In the genomic region with DNA sequence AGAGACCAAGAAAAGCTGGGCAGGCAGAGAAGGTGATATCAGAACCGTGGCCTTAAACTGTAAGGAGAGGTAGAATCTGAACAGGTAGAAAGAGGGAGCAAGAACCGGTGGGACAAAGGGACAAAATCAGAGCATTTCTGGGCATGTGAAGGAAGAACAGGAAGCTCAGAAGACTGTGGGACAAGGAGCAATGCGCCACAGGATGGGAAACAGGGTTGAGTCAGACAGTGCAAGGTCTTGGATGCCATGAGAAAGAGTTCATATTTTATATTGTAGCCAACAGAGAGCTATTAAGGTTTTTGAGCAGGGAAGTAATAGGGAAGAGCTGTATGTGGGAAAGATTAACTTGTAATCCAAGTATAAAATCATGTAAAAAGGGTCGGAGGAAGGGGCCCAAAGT, we compare ENCODE assay signal across 1 cellular context.
TF ChIP-seq lines count a peak whose summit lies in the region.

No MANE protein-coding gene starts in this region.

TF ChIP-seq in HepG2, 621 proteins besides CTCF, POLR2A, EP300 and RAD21 (continued from another document and continues in another):
- TF ChIP-seq, protein P1, sequence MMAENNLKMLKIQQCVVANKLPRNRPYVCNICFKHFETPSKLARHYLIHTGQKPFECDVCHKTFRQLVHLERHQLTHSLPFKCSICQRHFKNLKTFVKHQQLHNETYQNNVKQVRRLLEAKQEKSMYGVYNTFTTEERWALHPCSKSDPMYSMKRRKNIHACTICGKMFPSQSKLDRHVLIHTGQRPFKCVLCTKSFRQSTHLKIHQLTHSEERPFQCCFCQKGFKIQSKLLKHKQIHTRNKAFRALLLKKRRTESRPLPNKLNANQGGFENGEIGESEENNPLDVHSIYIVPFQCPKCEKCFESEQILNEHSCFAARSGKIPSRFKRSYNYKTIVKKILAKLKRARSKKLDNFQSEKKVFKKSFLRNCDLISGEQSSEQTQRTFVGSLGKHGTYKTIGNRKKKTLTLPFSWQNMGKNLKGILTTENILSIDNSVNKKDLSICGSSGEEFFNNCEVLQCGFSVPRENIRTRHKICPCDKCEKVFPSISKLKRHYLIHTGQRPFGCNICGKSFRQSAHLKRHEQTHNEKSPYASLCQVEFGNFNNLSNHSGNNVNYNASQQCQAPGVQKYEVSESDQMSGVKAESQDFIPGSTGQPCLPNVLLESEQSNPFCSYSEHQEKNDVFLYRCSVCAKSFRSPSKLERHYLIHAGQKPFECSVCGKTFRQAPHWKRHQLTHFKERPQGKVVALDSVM (CRISPR knock-in tag; IDR thresholded peaks at IDR 0.05): no peak
- TF ChIP-seq SALL2 (CRISPR knock-in tag; IDR thresholded peaks at IDR 0.05) (0 out of 2 replicates have a peak, but pooled peaks have one; percentile 22), ARID5B (CRISPR knock-in tag; IDR thresholded peaks at IDR 0.05) (peak; percentile 68), BCL6 (CRISPR knock-in tag; IDR thresholded peaks at IDR 0.05) (no peak), ZXDC (CRISPR knock-in tag; IDR thresholded peaks at IDR 0.05) (no peak), HCFC1 (IDR thresholded peaks at IDR 0.05; ENCODE audit: low read depth, low read length) (no peak), YY1 (IDR thresholded peaks at IDR 0.05; ENCODE audit: insufficient read depth, insufficient replicate concordance, low read depth, low read length) (no peak), NPAS2 (CRISPR knock-in tag; IDR thresholded peaks at IDR 0.05; ENCODE audit: borderline replicate concordance) (no peak), ZNF20 (CRISPR knock-in tag; IDR thresholded peaks at IDR 0.05) (no peak), ARNT2 (CRISPR knock-in tag; IDR thresholded peaks at IDR 0.05; ENCODE audit: low read depth) (0 out of 2 replicates have a peak, but pooled peaks have one; percentile 32), DMAP1 (CRISPR knock-in tag; IDR thresholded peaks at IDR 0.05) (no peak), ZNF343 (CRISPR knock-in tag; IDR thresholded peaks at IDR 0.05) (no peak), HNF4G (IDR thresholded peaks at IDR 0.05; ENCODE audit: borderline replicate concordance, low read depth, low read length) (peak; percentile 7; the same call in 1 of the 2 replicates), HNF4G (CRISPR knock-in tag; IDR thresholded peaks at IDR 0.05; ENCODE audit: borderline replicate concordance, low read depth) (no peak), HMGA1 (CRISPR knock-in tag; conservative IDR thresholded peaks at IDR 0.05) (no peak), ARID3A (IDR thresholded peaks at IDR 0.05; ENCODE audit: low read depth, low read length) (peak; percentile 18; the same call in 1 of the 2 replicates), MED1 (CRISPR knock-in tag; IDR thresholded peaks at IDR 0.05) (peak; percentile 41; the same call in 1 of the 2 replicates), ZNF205 (CRISPR knock-in tag; IDR thresholded peaks at IDR 0.05) (no peak), SKI (IDR thresholded peaks at IDR 0.05; ENCODE audit: partially characterized antibody) (peak; percentile 16), MLXIP (CRISPR knock-in tag; IDR thresholded peaks at IDR 0.05; ENCODE audit: borderline replicate concordance) (no peak), ARHGAP35 (CRISPR knock-in tag; IDR thresholded peaks at IDR 0.05; ENCODE audit: borderline replicate concordance) (no peak), DPF2 (CRISPR knock-in tag; IDR thresholded peaks at IDR 0.05; ENCODE audit: borderline replicate concordance, low read depth) (no peak), SOX13 (IDR thresholded peaks at IDR 0.05) (no peak), SOX13 (CRISPR knock-in tag; conservative IDR thresholded peaks at IDR 0.05 in 1 of 2, IDR thresholded peaks at IDR 0.05 in 1 of 2) (peak in 1 of 2 experiments; percentile 51; a peak in 1 of 4 replicates), CHD4 (IDR thresholded peaks at IDR 0.05; ENCODE audit: borderline replicate concordance, low read length) (no peak), HMG20A (CRISPR knock-in tag; IDR thresholded peaks at IDR 0.05; ENCODE audit: borderline replicate concordance) (peak; percentile 51; the same call in 1 of the 2 replicates), CHCHD3 (CRISPR knock-in tag; IDR thresholded peaks at IDR 0.05) (no peak), NR1H2 (CRISPR knock-in tag; IDR thresholded peaks at IDR 0.05; ENCODE audit: borderline replicate concordance, low read depth) (no peak), CEBPG (CRISPR knock-in tag; IDR thresholded peaks at IDR 0.05) (0 out of 2 replicates have a peak, but pooled peaks have one; percentile 31), FOSL2 (CRISPR knock-in tag; IDR thresholded peaks at IDR 0.05) (peak; percentile 82)
- TF ChIP-seq, protein P2, sequence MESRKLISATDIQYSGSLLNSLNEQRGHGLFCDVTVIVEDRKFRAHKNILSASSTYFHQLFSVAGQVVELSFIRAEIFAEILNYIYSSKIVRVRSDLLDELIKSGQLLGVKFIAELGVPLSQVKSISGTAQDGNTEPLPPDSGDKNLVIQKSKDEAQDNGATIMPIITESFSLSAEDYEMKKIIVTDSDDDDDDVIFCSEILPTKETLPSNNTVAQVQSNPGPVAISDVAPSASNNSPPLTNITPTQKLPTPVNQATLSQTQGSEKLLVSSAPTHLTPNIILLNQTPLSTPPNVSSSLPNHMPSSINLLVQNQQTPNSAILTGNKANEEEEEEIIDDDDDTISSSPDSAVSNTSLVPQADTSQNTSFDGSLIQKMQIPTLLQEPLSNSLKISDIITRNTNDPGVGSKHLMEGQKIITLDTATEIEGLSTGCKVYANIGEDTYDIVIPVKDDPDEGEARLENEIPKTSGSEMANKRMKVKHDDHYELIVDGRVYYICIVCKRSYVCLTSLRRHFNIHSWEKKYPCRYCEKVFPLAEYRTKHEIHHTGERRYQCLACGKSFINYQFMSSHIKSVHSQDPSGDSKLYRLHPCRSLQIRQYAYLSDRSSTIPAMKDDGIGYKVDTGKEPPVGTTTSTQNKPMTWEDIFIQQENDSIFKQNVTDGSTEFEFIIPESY (CRISPR knock-in tag; IDR thresholded peaks at IDR 0.05): peak; percentile 100
- TF ChIP-seq, protein P3, sequence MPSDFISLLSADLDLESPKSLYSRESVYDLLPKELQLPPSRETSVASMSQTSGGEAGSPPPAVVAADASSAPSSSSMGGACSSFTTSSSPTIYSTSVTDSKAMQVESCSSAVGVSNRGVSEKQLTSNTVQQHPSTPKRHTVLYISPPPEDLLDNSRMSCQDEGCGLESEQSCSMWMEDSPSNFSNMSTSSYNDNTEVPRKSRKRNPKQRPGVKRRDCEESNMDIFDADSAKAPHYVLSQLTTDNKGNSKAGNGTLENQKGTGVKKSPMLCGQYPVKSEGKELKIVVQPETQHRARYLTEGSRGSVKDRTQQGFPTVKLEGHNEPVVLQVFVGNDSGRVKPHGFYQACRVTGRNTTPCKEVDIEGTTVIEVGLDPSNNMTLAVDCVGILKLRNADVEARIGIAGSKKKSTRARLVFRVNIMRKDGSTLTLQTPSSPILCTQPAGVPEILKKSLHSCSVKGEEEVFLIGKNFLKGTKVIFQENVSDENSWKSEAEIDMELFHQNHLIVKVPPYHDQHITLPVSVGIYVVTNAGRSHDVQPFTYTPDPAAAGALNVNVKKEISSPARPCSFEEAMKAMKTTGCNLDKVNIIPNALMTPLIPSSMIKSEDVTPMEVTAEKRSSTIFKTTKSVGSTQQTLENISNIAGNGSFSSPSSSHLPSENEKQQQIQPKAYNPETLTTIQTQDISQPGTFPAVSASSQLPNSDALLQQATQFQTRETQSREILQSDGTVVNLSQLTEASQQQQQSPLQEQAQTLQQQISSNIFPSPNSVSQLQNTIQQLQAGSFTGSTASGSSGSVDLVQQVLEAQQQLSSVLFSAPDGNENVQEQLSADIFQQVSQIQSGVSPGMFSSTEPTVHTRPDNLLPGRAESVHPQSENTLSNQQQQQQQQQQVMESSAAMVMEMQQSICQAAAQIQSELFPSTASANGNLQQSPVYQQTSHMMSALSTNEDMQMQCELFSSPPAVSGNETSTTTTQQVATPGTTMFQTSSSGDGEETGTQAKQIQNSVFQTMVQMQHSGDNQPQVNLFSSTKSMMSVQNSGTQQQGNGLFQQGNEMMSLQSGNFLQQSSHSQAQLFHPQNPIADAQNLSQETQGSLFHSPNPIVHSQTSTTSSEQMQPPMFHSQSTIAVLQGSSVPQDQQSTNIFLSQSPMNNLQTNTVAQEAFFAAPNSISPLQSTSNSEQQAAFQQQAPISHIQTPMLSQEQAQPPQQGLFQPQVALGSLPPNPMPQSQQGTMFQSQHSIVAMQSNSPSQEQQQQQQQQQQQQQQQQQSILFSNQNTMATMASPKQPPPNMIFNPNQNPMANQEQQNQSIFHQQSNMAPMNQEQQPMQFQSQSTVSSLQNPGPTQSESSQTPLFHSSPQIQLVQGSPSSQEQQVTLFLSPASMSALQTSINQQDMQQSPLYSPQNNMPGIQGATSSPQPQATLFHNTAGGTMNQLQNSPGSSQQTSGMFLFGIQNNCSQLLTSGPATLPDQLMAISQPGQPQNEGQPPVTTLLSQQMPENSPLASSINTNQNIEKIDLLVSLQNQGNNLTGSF (CRISPR knock-in tag; IDR thresholded peaks at IDR 0.05): no peak
- TF ChIP-seq, protein P4, sequence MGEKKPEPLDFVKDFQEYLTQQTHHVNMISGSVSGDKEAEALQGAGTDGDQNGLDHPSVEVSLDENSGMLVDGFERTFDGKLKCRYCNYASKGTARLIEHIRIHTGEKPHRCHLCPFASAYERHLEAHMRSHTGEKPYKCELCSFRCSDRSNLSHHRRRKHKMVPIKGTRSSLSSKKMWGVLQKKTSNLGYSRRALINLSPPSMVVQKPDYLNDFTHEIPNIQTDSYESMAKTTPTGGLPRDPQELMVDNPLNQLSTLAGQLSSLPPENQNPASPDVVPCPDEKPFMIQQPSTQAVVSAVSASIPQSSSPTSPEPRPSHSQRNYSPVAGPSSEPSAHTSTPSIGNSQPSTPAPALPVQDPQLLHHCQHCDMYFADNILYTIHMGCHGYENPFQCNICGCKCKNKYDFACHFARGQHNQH (CRISPR knock-in tag; IDR thresholded peaks at IDR 0.05): 0 out of 2 replicates have a peak, but pooled peaks have one; percentile 26
